8 cellular contexts compared by ENCODE assay signal in the genomic region with DNA sequence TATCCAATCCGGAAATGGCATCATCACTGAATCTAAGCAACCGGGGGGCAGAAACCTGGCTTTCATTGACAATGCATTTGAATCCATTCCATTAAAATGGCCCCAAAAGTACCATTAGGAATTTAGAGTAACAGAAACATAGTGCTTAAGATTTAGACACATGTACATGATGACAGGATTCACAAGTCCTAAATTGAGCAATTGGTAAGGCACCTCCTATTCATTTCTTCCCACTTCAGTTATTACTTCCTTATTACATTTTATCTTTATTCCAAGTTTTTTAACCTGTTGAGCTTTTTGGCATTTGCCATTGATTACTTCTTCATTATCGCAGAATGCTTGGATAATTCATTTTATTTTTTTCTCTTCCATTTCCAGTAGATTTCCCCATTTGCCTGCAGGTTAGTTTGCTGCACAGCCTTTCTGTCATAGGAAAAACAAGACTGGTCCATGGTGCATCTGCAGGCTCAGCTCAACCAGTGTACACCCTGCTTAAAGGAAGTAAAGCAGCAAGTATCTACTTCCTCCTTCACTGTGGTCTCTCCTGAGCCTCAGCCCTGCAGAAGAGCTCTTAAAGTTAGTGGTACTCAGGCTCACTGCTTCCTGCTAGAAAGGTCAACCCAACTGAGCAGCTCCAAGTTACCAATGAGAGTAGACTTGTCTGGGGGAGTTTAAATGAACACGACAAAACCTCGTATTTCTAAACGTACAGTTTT.
DNase-seq lines count a peak whose midpoint lies in the region; ATAC-seq and TF ChIP-seq lines count a peak whose summit lies in the region.

No MANE protein-coding gene starts in this region.

- DNase-seq in GM13977 (ENCODE audit: low spot score) (peak; percentile 34), NCI-H69 (lab: John Stamatoyannopoulos, UW) (no peak), HuH-7 (ENCODE audit: low spot score) (no peak), inferior parietal cortex (ENCODE audit: extremely low spot score) (no peak)
- DNase-seq in activated effector memory CD4-positive, alpha-beta T cell treated with Interleukin-2 at 50 U/mL for 16 hours: peak; percentile 25

- in situ Hi-C loops in GM13977 (cut with MboI; ENCODE audit: low pct_unique_long_range_greater_than_20kb, low sequenced_read_pairs, unreplicated experiment): no loop called here

- peak; percentile 52 for ATAC-seq in GM21381 (IDR thresholded peaks at IDR 0.05; ENCODE audit: unreplicated experiment)
- peak; percentile 55 for ATAC-seq in HG03521 (IDR thresholded peaks at IDR 0.05; ENCODE audit: unreplicated experiment)
- no peak for ATAC-seq in SK-N-SH treated with all-trans-retinoic acid at 6 μM for 48 hours

- TF ChIP-seq CTCF in GM13977 (IDR thresholded peaks at IDR 0.05; ENCODE audit: extremely low read depth, insufficient read depth, missing control alignments): no peak

TF ChIP-seq in SK-N-SH treated with all-trans-retinoic acid at 6 μM for 48 hours, 23 proteins besides CTCF, POLR2A, EP300 and RAD21:
- TF ChIP-seq RARB (CRISPR knock-in tag; IDR thresholded peaks at IDR 0.05) (no peak), PPARA (CRISPR knock-in tag; IDR thresholded peaks at IDR 0.05; ENCODE audit: borderline replicate concordance) (no peak), ISL1 (CRISPR knock-in tag; IDR thresholded peaks at IDR 0.05) (no peak), TCF4 (CRISPR knock-in tag; IDR thresholded peaks at IDR 0.05; ENCODE audit: borderline replicate concordance) (no peak), BACH2 (CRISPR knock-in tag; IDR thresholded peaks at IDR 0.05; ENCODE audit: borderline replicate concordance) (no peak), ZFP3 (CRISPR knock-in tag; IDR thresholded peaks at IDR 0.05) (no peak), CSDC2 (CRISPR knock-in tag; IDR thresholded peaks at IDR 0.05) (no peak), GLIS3 (CRISPR knock-in tag; IDR thresholded peaks at IDR 0.05) (no peak), TOX (CRISPR knock-in tag; IDR thresholded peaks at IDR 0.05; ENCODE audit: borderline replicate concordance) (no peak), ZFP30 (CRISPR knock-in tag; IDR thresholded peaks at IDR 0.05) (no peak), ZNF70 (CRISPR knock-in tag; IDR thresholded peaks at IDR 0.05) (no peak), SNAI2 (CRISPR knock-in tag; IDR thresholded peaks at IDR 0.05) (no peak), ZNF565 (CRISPR knock-in tag; conservative IDR thresholded peaks at IDR 0.05; ENCODE audit: low read depth) (no peak), OSR1 (CRISPR knock-in tag; IDR thresholded peaks at IDR 0.05) (no peak)
- TF ChIP-seq, protein P1, sequence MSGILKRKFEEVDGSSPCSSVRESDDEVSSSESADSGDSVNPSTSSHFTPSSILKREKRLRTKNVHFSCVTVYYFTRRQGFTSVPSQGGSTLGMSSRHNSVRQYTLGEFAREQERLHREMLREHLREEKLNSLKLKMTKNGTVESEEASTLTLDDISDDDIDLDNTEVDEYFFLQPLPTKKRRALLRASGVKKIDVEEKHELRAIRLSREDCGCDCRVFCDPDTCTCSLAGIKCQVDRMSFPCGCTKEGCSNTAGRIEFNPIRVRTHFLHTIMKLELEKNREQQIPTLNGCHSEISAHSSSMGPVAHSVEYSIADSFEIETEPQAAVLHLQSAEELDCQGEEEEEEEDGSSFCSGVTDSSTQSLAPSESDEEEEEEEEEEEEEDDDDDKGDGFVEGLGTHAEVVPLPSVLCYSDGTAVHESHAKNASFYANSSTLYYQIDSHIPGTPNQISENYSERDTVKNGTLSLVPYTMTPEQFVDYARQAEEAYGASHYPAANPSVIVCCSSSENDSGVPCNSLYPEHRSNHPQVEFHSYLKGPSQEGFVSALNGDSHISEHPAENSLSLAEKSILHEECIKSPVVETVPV (CRISPR knock-in tag; IDR thresholded peaks at IDR 0.05): no peak
- TF ChIP-seq, protein P2, sequence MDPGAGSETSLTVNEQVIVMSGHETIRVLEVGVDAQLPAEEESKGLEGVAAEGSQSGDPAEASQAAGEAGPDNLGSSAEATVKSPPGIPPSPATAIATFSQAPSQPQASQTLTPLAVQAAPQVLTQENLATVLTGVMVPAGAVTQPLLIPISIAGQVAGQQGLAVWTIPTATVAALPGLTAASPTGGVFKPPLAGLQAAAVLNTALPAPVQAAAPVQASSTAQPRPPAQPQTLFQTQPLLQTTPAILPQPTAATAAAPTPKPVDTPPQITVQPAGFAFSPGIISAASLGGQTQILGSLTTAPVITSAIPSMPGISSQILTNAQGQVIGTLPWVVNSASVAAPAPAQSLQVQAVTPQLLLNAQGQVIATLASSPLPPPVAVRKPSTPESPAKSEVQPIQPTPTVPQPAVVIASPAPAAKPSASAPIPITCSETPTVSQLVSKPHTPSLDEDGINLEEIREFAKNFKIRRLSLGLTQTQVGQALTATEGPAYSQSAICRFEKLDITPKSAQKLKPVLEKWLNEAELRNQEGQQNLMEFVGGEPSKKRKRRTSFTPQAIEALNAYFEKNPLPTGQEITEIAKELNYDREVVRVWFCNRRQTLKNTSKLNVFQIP (CRISPR knock-in tag; IDR thresholded peaks at IDR 0.05; ENCODE audit: borderline replicate concordance, low read depth): no peak
- TF ChIP-seq, protein P3, sequence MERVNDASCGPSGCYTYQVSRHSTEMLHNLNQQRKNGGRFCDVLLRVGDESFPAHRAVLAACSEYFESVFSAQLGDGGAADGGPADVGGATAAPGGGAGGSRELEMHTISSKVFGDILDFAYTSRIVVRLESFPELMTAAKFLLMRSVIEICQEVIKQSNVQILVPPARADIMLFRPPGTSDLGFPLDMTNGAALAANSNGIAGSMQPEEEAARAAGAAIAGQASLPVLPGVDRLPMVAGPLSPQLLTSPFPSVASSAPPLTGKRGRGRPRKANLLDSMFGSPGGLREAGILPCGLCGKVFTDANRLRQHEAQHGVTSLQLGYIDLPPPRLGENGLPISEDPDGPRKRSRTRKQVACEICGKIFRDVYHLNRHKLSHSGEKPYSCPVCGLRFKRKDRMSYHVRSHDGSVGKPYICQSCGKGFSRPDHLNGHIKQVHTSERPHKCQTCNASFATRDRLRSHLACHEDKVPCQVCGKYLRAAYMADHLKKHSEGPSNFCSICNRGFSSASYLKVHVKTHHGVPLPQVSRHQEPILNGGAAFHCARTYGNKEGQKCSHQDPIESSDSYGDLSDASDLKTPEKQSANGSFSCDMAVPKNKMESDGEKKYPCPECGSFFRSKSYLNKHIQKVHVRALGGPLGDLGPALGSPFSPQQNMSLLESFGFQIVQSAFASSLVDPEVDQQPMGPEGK (CRISPR knock-in tag; IDR thresholded peaks at IDR 0.05; ENCODE audit: borderline replicate concordance): no peak
- TF ChIP-seq, protein P4, sequence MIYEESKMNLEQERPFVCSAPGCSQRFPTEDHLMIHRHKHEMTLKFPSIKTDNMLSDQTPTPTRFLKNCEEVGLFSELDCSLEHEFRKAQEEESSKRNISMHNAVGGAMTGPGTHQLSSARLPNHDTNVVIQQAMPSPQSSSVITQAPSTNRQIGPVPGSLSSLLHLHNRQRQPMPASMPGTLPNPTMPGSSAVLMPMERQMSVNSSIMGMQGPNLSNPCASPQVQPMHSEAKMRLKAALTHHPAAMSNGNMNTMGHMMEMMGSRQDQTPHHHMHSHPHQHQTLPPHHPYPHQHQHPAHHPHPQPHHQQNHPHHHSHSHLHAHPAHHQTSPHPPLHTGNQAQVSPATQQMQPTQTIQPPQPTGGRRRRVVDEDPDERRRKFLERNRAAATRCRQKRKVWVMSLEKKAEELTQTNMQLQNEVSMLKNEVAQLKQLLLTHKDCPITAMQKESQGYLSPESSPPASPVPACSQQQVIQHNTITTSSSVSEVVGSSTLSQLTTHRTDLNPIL (CRISPR knock-in tag; IDR thresholded peaks at IDR 0.05; ENCODE audit: low read depth): no peak
- TF ChIP-seq, protein P5, sequence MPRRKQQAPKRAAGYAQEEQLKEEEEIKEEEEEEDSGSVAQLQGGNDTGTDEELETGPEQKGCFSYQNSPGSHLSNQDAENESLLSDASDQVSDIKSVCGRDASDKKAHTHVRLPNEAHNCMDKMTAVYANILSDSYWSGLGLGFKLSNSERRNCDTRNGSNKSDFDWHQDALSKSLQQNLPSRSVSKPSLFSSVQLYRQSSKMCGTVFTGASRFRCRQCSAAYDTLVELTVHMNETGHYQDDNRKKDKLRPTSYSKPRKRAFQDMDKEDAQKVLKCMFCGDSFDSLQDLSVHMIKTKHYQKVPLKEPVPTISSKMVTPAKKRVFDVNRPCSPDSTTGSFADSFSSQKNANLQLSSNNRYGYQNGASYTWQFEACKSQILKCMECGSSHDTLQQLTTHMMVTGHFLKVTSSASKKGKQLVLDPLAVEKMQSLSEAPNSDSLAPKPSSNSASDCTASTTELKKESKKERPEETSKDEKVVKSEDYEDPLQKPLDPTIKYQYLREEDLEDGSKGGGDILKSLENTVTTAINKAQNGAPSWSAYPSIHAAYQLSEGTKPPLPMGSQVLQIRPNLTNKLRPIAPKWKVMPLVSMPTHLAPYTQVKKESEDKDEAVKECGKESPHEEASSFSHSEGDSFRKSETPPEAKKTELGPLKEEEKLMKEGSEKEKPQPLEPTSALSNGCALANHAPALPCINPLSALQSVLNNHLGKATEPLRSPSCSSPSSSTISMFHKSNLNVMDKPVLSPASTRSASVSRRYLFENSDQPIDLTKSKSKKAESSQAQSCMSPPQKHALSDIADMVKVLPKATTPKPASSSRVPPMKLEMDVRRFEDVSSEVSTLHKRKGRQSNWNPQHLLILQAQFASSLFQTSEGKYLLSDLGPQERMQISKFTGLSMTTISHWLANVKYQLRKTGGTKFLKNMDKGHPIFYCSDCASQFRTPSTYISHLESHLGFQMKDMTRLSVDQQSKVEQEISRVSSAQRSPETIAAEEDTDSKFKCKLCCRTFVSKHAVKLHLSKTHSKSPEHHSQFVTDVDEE (CRISPR knock-in tag; IDR thresholded peaks at IDR 0.05): no peak

Comparison
In these comparisons a context has a peak if more than half of its experiments do, and no peak if none do; other contexts are left out.
1. DNase-seq: peak in GM13977 (single experiment) and activated effector memory CD4-positive, alpha-beta T cell treated with Interleukin-2 at 50 U/mL for 16 hours (single experiment); none in NCI-H69 (single experiment), HuH-7 (single experiment) and inferior parietal cortex (single experiment).